Comparison of ENCODE assay signal across 9 cellular contexts in the genomic region with DNA sequence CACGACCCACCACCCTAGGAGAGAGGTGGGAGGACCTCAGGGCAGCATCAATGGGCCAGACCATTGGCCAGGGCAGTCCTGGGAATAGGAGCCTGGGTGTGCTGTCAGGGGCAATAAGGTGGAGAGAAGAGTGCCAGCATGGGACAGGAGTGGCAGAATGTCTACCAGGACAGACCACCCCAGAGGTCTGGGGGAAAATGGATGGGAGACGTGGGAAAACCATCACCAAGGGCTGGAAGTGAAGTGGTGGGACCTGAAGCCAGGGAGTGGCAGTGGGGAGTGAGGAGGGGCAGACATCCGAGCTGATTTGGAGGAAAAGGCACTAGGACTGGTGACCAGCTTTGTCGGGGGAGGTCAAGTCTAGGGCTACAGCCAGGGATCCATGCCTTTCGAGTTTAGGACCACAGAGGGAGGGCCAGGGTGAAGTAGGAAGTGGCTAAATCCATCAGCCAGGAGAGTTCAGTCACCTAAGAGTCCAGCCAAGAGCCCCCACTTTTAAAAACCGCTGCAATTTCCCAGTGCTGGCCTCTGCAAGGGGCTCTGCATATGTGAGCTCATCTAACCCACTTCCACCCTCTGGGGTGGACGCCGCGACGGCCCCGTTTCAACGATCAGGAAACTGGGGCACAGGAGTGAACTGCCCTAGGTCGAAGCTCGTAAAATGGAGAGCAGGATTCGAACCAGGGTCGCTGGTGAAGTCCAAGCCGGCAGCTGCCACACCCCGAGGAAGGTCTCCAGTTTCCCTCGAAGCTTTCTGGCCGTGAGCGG. TPM values are rescaled to one million over a fixed set of nuclear protein-coding genes. Genes with fewer than 3 reads are reported as not detected.
DNase-seq lines count a peak whose midpoint lies in the region; ATAC-seq and TF ChIP-seq lines count a peak whose summit lies in the region.
"Had no signal": no experiment of that assay in that cellular context is flagged by ENCODE, and none has a peak within 500 bp of the region (broad histone marks: within the 10 kb centered on the region; RNA-seq: fewer than 3 reads in every experiment).

No MANE protein-coding gene starts in this region.

- CTCF ChIA-PET in T-cell (lab: Charles Lee): no interaction called here

- DNase-seq in COLO668 (lab: John Stamatoyannopoulos, UW; ENCODE audit: unreplicated experiment) (peak; percentile 51), T-cell (no peak), fibroblast of villous mesenchyme (ENCODE audit: low read depth) (no peak), GF-D8 (lab: John Stamatoyannopoulos, UW) (no peak), SIG-M5 treated with dmso at 0.1 percent for 504 hours (lab: John Stamatoyannopoulos, UW; ENCODE audit: unreplicated experiment) (no peak), GM20000 (ENCODE audit: low spot score) (no peak)

- no peak for TF ChIP-seq CTCF in fibroblast of villous mesenchyme (IDR thresholded peaks at IDR 0.05; ENCODE audit: insufficient read depth, low read depth, low read length)
- no peak for TF ChIP-seq CTCF in parathyroid adenoma (IDR thresholded peaks at IDR 0.05)
- no peak for TF ChIP-seq CTCF in GM20000 (IDR thresholded peaks at IDR 0.05; ENCODE audit: extremely low read depth, missing control alignments)

- peak overlapping the region; percentile 77 for H3K4me2 ChIP-seq in parathyroid adenoma (ENCODE audit: low read length)

- H3K27me3 Mint-ChIP-seq in T-cell: peaks cover 42 to 47% of the 10 kb centered on the region in 2 donors

- H3K4me3 Mint-ChIP-seq in T-cell: peak overlapping the region in 2 of 3 donors; percentile 59 to 63

- H3K9me3 Mint-ChIP-seq in T-cell: peaks cover 0 to 13% (median 5%) of the 10 kb centered on the region in 3 donors

- H3K79me2 ChIP-seq in parathyroid adenoma: no peaks in the 10 kb centered on the region

- no peaks in the 10 kb centered on the region for H3K36me3 Mint-ChIP-seq in T-cell

- no peak overlapping the region for H3K9ac ChIP-seq in parathyroid adenoma

- H3K4me1 Mint-ChIP-seq in T-cell: peaks cover 11 to 19% (median 12%) of the 10 kb centered on the region in 3 donors

- H3K36me3 ChIP-seq in parathyroid adenoma (ENCODE audit: control insufficient read depth, insufficient read depth, low read length): no peaks in the 10 kb centered on the region

- peak overlapping the region; percentile 77 for H3K4me3 ChIP-seq in fibroblast of villous mesenchyme (ENCODE audit: low read depth, low read length)
- peak overlapping the region; percentile 65 for H3K4me3 ChIP-seq in parathyroid adenoma (ENCODE audit: low read depth, low read length)

- peak overlapping the region; percentile 91 for H2AFZ ChIP-seq in parathyroid adenoma

- no peak overlapping the region for H3K27ac Mint-ChIP-seq in T-cell

- H3K27me3 ChIP-seq in parathyroid adenoma (ENCODE audit: control insufficient read depth, insufficient read depth, low read length): no peaks in the 10 kb centered on the region

- H3K4me1 ChIP-seq in parathyroid adenoma: no peaks in the 10 kb centered on the region

- ATAC-seq in T-cell (replicated peaks in 1 of 4): no peak
- ATAC-seq in HG03520 (IDR thresholded peaks at IDR 0.05; ENCODE audit: unreplicated experiment): no peak

- no peaks in the 10 kb centered on the region for H3K9me3 ChIP-seq in parathyroid adenoma (ENCODE audit: control insufficient read depth, low read length)

- POLR2A ChIA-PET in T-cell (lab: Charles Lee): no interaction called here

- H3K27ac ChIP-seq in parathyroid adenoma: no peak overlapping the region

RNA-seq across cellular contexts. Expression of a gene that starts 0.8 kb away (rescaled TPM):
- total RNA-seq in T-cell: 1 to 10 TPM; 1.1 to 2.9 (median 1.8) TPM
- 9.9 and 11.9 TPM in 2 replicates for total RNA-seq in fibroblast of villous mesenchyme
- total RNA-seq: HT1080 had no signal

RNA-seq across cellular contexts. Expression of a gene that starts 3.5 kb away (rescaled TPM):
- total RNA-seq in T-cell (1 to 10 TPM in 4 of 5 donors, under 1 TPM in 1; 0.40 to 3.6 (median 1.6) TPM), fibroblast of villous mesenchyme (35.0 and 54.4 TPM in 2 replicates)
